3 cellular contexts compared by ENCODE assay signal in the genomic region with DNA sequence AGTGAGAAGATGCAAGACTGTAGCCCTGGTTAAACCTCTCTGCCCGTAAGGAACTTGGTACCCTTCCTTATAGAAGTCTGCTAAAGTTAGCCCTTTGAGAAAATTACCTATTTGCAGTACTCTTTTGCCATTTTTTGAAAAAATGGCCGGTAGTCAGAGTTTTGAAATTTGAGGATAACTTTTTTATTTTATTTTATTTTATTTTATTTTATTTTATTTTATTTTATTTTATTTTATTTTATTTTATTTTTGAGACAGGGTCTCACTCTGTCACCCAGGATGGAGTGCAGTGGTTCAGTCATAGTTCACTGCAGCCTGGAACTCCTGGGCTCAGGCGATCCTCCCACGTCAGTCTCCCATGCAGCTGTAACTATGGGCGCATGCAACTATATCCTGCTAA. TPM values are rescaled to one million over a fixed set of nuclear protein-coding genes. Genes with fewer than 3 reads are reported as not detected.
"Had no signal": no experiment of that assay in that cellular context is flagged by ENCODE, and none has a peak within 500 bp of the region (broad histone marks: within the 10 kb centered on the region; RNA-seq: fewer than 3 reads in every experiment).

No MANE protein-coding gene starts in this region.

RNA-seq across cellular contexts. Expression of gene CACNB2, which starts 41.2 kb away (rescaled TPM):
- total RNA-seq: myocyte; naive thymus-derived CD8-positive, alpha-beta T cell; natural killer cell treated with Interleukin-12 subunit alpha and Interleukin-12 subunit beta and Interleukin-15 and Interleukin-18, amount 100 ng/mL, for 72 hours had no signal
